Comparison of ENCODE assay signal across 8 cellular contexts in the genomic region with DNA sequence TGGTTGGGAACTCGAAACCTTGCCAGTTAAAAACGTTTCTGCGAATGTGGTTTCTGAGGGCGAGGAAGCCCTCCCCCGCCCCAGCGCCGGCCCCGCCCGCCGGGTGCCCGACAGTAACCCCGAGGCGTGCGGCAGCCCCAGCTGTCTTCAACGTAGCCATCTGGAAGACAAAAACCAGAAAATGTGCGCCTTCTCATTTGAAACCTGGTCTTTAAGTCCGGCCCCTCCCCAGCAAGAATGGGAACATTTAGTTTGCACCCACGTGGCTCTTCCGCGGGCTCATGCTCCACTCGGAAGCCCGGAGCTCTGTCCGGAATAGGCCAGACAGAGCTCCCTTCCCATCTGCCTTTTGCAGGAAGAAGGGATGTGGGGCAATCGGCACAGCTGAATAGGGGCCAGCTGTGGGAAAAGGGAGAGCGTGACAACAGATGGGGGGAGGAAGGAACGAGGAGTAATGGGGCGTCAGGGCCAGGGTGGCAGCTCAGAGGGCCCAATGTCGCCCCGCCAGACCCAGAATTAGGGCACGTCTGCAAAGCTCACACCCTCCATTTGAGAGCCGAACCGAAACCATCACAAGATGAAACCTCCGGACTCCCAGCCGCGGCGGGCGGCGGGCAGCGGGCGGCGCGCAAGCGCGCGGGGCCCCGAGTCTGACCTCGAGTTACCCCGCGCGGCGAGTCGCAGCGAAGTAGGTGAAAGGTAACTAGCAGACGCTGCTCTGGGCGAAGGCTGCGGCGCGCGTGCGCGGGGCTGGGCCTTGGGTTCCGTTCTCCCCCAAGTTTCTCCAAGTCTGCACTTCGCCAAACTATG.
DNase-seq lines count a peak whose midpoint lies in the region; ATAC-seq and TF ChIP-seq lines count a peak whose summit lies in the region.

No MANE protein-coding gene starts in this region.

- no peaks in the 10 kb centered on the region for H3K9me3 ChIP-seq in BE2C

- H3K4me3 ChIP-seq in BE2C (ENCODE audit: low read depth, low read length): peak overlapping the region; percentile 61

- ATAC-seq in GM19328 (IDR thresholded peaks at IDR 0.05; ENCODE audit: unreplicated experiment) (peak; percentile 85), HG03469 (IDR thresholded peaks at IDR 0.05; ENCODE audit: unreplicated experiment) (peak; percentile 71)

- DNase-seq in BE2C (peak; percentile 90), NK-92 (lab: John Stamatoyannopoulos, UW; ENCODE audit: unreplicated experiment) (peak; percentile 14), medulla oblongata (ENCODE audit: extremely low spot score) (peak; percentile 87)
- DNase-seq in activated CD8-positive, alpha-beta memory T cell treated with anti-CD3 and anti-CD28 coated beads for 24 hours: peak; percentile 89
- DNase-seq in effector CD4-positive, alpha-beta T cell: peak; percentile 71
- peak; percentile 62 to 80 (median 70) for DNase-seq in stimulated activated CD4-positive, alpha-beta T cell treated with anti-CD3 and anti-CD28 coated beads, TNF-alpha, amount 100 ng/mL, for 48 hours (ENCODE audit: low read depth in 3 of 3)

- TF ChIP-seq CTCF in BE2C (IDR thresholded peaks at IDR 0.05; ENCODE audit: low read depth, low read length): no peak

- H3K27me3 ChIP-seq in BE2C: no peaks in the 10 kb centered on the region

- H3K36me3 ChIP-seq in BE2C: no peaks in the 10 kb centered on the region

- H3K4me1 ChIP-seq in BE2C: peaks cover 27% of the 10 kb centered on the region

Comparison
In these comparisons a context has a peak if more than half of its experiments do, and no peak if none do; other contexts are left out.
1. Peak in every context shown above with its lines: DNase-seq, ATAC-seq and H3K4me3 ChIP-seq.
2. DNase-seq: peak in every context shown above with its lines; median percentile 90 in BE2C; 89 in activated CD8-positive, alpha-beta memory T cell treated with anti-CD3 and anti-CD28 coated beads for 24 hours; 87 in medulla oblongata; 71 in effector CD4-positive, alpha-beta T cell; 70 in stimulated activated CD4-positive, alpha-beta T cell treated with anti-CD3 and anti-CD28 coated beads, TNF-alpha, amount 100 ng/mL, for 48 hours; 14 in NK-92.